ENCODE assay signal across 8 cellular contexts in genomic region chr7:159143780-159144755, GRCh38. TPM values are rescaled to one million over a fixed set of nuclear protein-coding genes. Genes with fewer than 3 reads are reported as not detected.
DNase-seq lines count a peak whose midpoint lies in the region; ATAC-seq and TF ChIP-seq lines count a peak whose summit lies in the region.

No MANE protein-coding gene starts in this region.

- H3K27me3 ChIP-seq in breast epithelium = peaks cover 5 to 21% of the 10 kb centered on the region in 2 donors

- ATAC-seq in effector memory CD8-positive, alpha-beta T cell (replicated peaks) = peak; percentile 31
- no peak for ATAC-seq in naive thymus-derived CD8-positive, alpha-beta T cell
- ATAC-seq in GM21367 (IDR thresholded peaks at IDR 0.05; ENCODE audit: unreplicated experiment) (no peak), HG03571 (IDR thresholded peaks at IDR 0.05; ENCODE audit: unreplicated experiment) (no peak)

- no peak for TF ChIP-seq POLR2A in breast epithelium (IDR thresholded peaks at IDR 0.05)

- CTCF ChIA-PET in MCF 10A (lab: Yijun Ruan, JAX) = no interaction called here

- intact Hi-C loops in breast epithelium (cut with DNase I; ENCODE audit: low total_unique reads) (no loop called here), MCF 10A (cut with micrococcal nuclease) (no loop called here)

- H3K9me3 Mint-ChIP-seq in MCF 10A (ENCODE audit: unreplicated experiment) = no peaks in the 10 kb centered on the region
- H3K9me3 Mint-ChIP-seq in effector memory CD8-positive, alpha-beta T cell = no peaks in the 10 kb centered on the region
- no peaks in the 10 kb centered on the region for H3K9me3 Mint-ChIP-seq in naive thymus-derived CD8-positive, alpha-beta T cell

- H3K36me3 Mint-ChIP-seq in MCF 10A (ENCODE audit: insufficient read depth, unreplicated experiment) = no peaks in the 10 kb centered on the region
- no peaks in the 10 kb centered on the region for H3K36me3 Mint-ChIP-seq in effector memory CD8-positive, alpha-beta T cell (ENCODE audit: insufficient read depth)
- H3K36me3 Mint-ChIP-seq in naive thymus-derived CD8-positive, alpha-beta T cell = no peaks in the 10 kb centered on the region

- TF ChIP-seq CTCF in breast epithelium (IDR thresholded peaks at IDR 0.05) = no peak
- no peak for TF ChIP-seq CTCF in MCF 10A (IDR thresholded peaks at IDR 0.05; ENCODE audit: unreplicated experiment)

- H3K4me1 Mint-ChIP-seq in MCF 10A (ENCODE audit: insufficient read depth, unreplicated experiment) = no peaks in the 10 kb centered on the region
- H3K4me1 Mint-ChIP-seq in effector memory CD8-positive, alpha-beta T cell (ENCODE audit: low read depth in 2 of 2) = no peaks in the 10 kb centered on the region
- peaks cover 0 to 11% (median 3%) of the 10 kb centered on the region in 4 donors for H3K4me1 Mint-ChIP-seq in naive thymus-derived CD8-positive, alpha-beta T cell

- H3K36me3 ChIP-seq in breast epithelium (no peaks in the 10 kb centered on the region), urinary bladder (ENCODE audit: insufficient read depth) (no peaks in the 10 kb centered on the region)

- H3K4me3 ChIP-seq in breast epithelium (peak overlapping the region; percentile 49 to 77 (median 68)), urinary bladder (ENCODE audit: low read depth, low read length) (peak overlapping the region; percentile 90)

- H3K4me1 ChIP-seq in breast epithelium (no peaks in the 10 kb centered on the region), urinary bladder (ENCODE audit: insufficient read depth) (no peaks in the 10 kb centered on the region)

- no peak overlapping the region for H3K4me3 Mint-ChIP-seq in MCF 10A (ENCODE audit: unreplicated experiment)
- peak overlapping the region; percentile 61 to 72 for H3K4me3 Mint-ChIP-seq in effector memory CD8-positive, alpha-beta T cell
- H3K4me3 Mint-ChIP-seq in naive thymus-derived CD8-positive, alpha-beta T cell = peak overlapping the region; percentile 45 to 74 (median 67)

- peak in 1 of 2 donors; percentile 18 for DNase-seq in breast epithelium (ENCODE audit: low spot score in 2 of 2)
- DNase-seq in MCF 10A (ENCODE audit: unreplicated experiment) = no peak
- peak in 1 of 3 experiments; percentile 9 for DNase-seq in effector memory CD8-positive, alpha-beta T cell
- peak in 1 of 10 donors; percentile 4 for DNase-seq in naive thymus-derived CD8-positive, alpha-beta T cell
- DNase-seq in NCI-H1048 (lab: John Stamatoyannopoulos, UW) = no peak

- H3K27ac ChIP-seq in breast epithelium (peak overlapping the region in 1 of 2 donors; percentile 45), urinary bladder (ENCODE audit: low read depth) (no peak overlapping the region)

- BruUV-seq in MCF 10A (replicated peaks; lab: Mats Ljungman, UMichigan) = no TSS peak

- POLR2A ChIA-PET in MCF 10A (lab: Yijun Ruan, JAX) = no interaction called here
- POLR2A ChIA-PET in naive thymus-derived CD8-positive, alpha-beta T cell (lab: Charles Lee) = no interaction called here

- H3K9me3 ChIP-seq in breast epithelium = no peaks in the 10 kb centered on the region

- H3K27ac Mint-ChIP-seq in MCF 10A (ENCODE audit: low read depth, unreplicated experiment) = no peak overlapping the region
- no peak overlapping the region for H3K27ac Mint-ChIP-seq in effector memory CD8-positive, alpha-beta T cell
- H3K27ac Mint-ChIP-seq in naive thymus-derived CD8-positive, alpha-beta T cell = no peak overlapping the region

- H3K27me3 Mint-ChIP-seq in MCF 10A (ENCODE audit: insufficient read depth, unreplicated experiment) = no peaks in the 10 kb centered on the region
- peaks cover 6 to 26% of the 10 kb centered on the region in 2 donors for H3K27me3 Mint-ChIP-seq in effector memory CD8-positive, alpha-beta T cell
- peaks cover 5 to 42% (median 18%) of the 10 kb centered on the region in 5 donors for H3K27me3 Mint-ChIP-seq in naive thymus-derived CD8-positive, alpha-beta T cell

- WGBS in urinary bladder = 6% methylated on average over 97 of the region's 97 CpGs

RNA-seq across cellular contexts. Expression of gene VIPR2, which starts 0.6 kb away (rescaled TPM):
- total RNA-seq in breast epithelium (10 to 100 TPM in 1 of 3 donors, 1 to 10 TPM in 1, under 1 TPM in 1; 0.48 to 14.0 (median 4.6) TPM), MCF 10A (2022) (not detected in 2 replicates), urinary bladder (2.0 TPM)
- under 1 TPM; 0.22 to 0.26 TPM for total RNA-seq in naive thymus-derived CD8-positive, alpha-beta T cell
- polyA plus RNA-seq in naive thymus-derived CD8-positive, alpha-beta T cell = under 1 TPM in 2 of 3 donors, not detected in 1; 0.17 to 0.62 TPM
- polyA plus RNA-seq in urinary bladder = 7.8 TPM
